ENCODE assay signal across 1 cellular context in the genomic region with DNA sequence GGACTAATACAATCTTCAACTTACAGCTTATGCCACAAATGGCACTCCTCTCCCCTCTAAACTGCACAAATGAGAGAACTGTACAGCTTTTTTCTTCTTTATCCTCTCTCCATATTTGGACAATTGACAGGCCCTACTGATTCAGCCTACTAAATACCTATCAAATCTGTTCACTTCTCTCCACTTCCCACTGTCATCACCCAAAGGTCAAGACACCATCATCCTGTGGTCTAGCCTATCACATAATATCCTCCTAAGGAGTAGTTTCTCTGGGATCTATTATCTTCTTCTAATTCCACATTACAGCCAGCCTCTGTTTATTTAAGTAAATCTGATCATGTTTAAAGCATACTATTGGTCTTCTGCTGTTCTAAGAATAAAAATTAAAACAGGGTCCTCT.
TF ChIP-seq lines count a peak whose summit lies in the region.

No MANE protein-coding gene starts in this region.

TF ChIP-seq in GM12878, 131 proteins besides CTCF, POLR2A, EP300 and RAD21:
- TF ChIP-seq ZBTB11 (CRISPR knock-in tag; IDR thresholded peaks at IDR 0.05) (no peak), HCFC1 (IDR thresholded peaks at IDR 0.05; ENCODE audit: low read length) (no peak), ESRRA (IDR thresholded peaks at IDR 0.05; ENCODE audit: low read length) (no peak), IRF5 (IDR thresholded peaks at IDR 0.05; ENCODE audit: borderline replicate concordance) (no peak), ASH2L (IDR thresholded peaks at IDR 0.05; ENCODE audit: borderline replicate concordance, low read depth) (no peak), MYC (IDR thresholded peaks at IDR 0.05; ENCODE audit: insufficient read depth, insufficient read length, insufficient replicate concordance, low read length, severe bottlenecking) (no peak), CREM (IDR thresholded peaks at IDR 0.05; ENCODE audit: low read depth) (no peak), BCLAF1 (IDR thresholded peaks at IDR 0.05) (no peak), KLF5 (IDR thresholded peaks at IDR 0.05; ENCODE audit: partially characterized antibody) (no peak), NFYA (IDR thresholded peaks at IDR 0.05; ENCODE audit: borderline replicate concordance, low read depth, low read length) (no peak), HDAC6 (IDR thresholded peaks at IDR 0.05; ENCODE audit: unreplicated experiment) (no peak), CBX3 (IDR thresholded peaks at IDR 0.05; ENCODE audit: borderline replicate concordance, low read depth) (no peak), STAT1 (conservative IDR thresholded peaks at IDR 0.05) (no peak), IRF4 (IDR thresholded peaks at IDR 0.05; ENCODE audit: low read depth, low read length) (no peak), CHD1 (IDR thresholded peaks at IDR 0.05; ENCODE audit: low read depth, low read length) (no peak)
- TF ChIP-seq, protein P1, sequence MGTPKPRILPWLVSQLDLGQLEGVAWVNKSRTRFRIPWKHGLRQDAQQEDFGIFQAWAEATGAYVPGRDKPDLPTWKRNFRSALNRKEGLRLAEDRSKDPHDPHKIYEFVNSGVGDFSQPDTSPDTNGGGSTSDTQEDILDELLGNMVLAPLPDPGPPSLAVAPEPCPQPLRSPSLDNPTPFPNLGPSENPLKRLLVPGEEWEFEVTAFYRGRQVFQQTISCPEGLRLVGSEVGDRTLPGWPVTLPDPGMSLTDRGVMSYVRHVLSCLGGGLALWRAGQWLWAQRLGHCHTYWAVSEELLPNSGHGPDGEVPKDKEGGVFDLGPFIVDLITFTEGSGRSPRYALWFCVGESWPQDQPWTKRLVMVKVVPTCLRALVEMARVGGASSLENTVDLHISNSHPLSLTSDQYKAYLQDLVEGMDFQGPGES (IDR thresholded peaks at IDR 0.05) = no peak
